In the genomic region with DNA sequence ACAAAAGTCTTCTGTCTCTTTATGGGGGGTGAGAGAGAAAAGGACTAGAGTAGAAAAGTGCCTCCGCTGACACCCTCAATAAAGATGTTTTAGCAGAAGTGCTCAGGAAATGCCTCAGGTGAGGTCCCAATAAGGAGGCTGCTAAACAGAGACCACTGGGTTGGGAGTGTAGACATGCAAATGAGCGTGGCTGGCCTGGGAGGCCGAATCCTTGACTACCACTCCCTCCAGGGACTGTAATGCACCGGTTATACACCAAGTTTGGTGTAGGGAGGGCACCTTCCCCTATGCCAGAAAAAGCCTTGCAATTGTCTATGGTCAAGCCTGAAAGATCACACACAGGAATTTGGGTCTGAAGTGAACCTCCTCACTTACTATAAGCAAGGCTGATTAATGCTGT, we compare ENCODE assay signal across 13 cellular contexts. TPM values are rescaled to one million over a fixed set of nuclear protein-coding genes. Genes with fewer than 3 reads are reported as not detected.
DNase-seq lines count a peak whose midpoint lies in the region; ATAC-seq and TF ChIP-seq lines count a peak whose summit lies in the region.
"Had no signal": no experiment of that assay in that cellular context is flagged by ENCODE, and none has a peak within 500 bp of the region (broad histone marks: within the 10 kb centered on the region; RNA-seq: fewer than 3 reads in every experiment).

No MANE protein-coding gene starts in this region.

- H3K9me3 ChIP-seq in A673 (ENCODE audit: low read depth, low read length, poor library complexity, severe bottlenecking): no peaks in the 10 kb centered on the region
- no peaks in the 10 kb centered on the region for H3K9me3 ChIP-seq in MG63
- H3K9me3 ChIP-seq: right atrium auricular region had no signal

- H3K4me1 Mint-ChIP-seq in T-cell: peaks cover 59 to 64% (median 59%) of the 10 kb centered on the region in 3 donors
- H3K4me1 Mint-ChIP-seq in glutamatergic neuron (ENCODE audit: low read depth, unreplicated experiment): peaks cover 6% of the 10 kb centered on the region

- H3K9me3 Mint-ChIP-seq in T-cell: no peaks in the 10 kb centered on the region
- H3K9me3 Mint-ChIP-seq in glutamatergic neuron (ENCODE audit: unreplicated experiment): no peaks in the 10 kb centered on the region

- H3K36me3 ChIP-seq in A673 (ENCODE audit: insufficient read depth, low read length, poor library complexity, severe bottlenecking): peaks cover 50% of the 10 kb centered on the region
- H3K36me3 ChIP-seq in MG63: peaks cover 38% of the 10 kb centered on the region

- H3K27ac Mint-ChIP-seq in T-cell: peak overlapping the region in 1 of 2 donors; percentile 55
- H3K27ac Mint-ChIP-seq in glutamatergic neuron (ENCODE audit: unreplicated experiment): no peak overlapping the region

- DNase-seq in A673 (ENCODE audit: low spot score) (no peak), T-cell (no peak), glutamatergic neuron (no peak), NCI-H2171 (lab: John Stamatoyannopoulos, UW) (no peak), MG63 (no peak)
- DNase-seq: activated CD8-positive, alpha-beta memory T cell treated with anti-CD3 and anti-CD28 coated beads for 24 hours; cortex of kidney; stimulated activated CD8-positive, alpha-beta memory T cell treated with anti-CD3 and anti-CD28 coated beads, Interleukin-4, amount 100 ng/mL, for 48 hours had no signal

- CTCF ChIA-PET in A673 (lab: Charles Lee): no interaction called here
- CTCF ChIA-PET in T-cell (lab: Charles Lee): no interaction called here

- POLR2A ChIA-PET in A673 (lab: Charles Lee; ENCODE audit: low non-redundant PET) (no interaction called here), T-cell (lab: Charles Lee) (interaction anchor here in 1 of 2 donors (0.5 kb wide), 2 partner anchors 10 to 11 kb away, joined by 3 read pairs; no protein-coding TSS in a partner anchor)

- no TSS peak for BruUV-seq in A673 (replicated peaks; lab: Mats Ljungman, UMichigan)

- ATAC-seq in T-cell (replicated peaks in 1 of 4) (no peak), GM18858 (IDR thresholded peaks at IDR 0.05; ENCODE audit: unreplicated experiment) (no peak), HG02884 (IDR thresholded peaks at IDR 0.05; ENCODE audit: unreplicated experiment) (no peak)
- ATAC-seq: Panc1 had no signal

- peaks cover 3% of the 10 kb centered on the region for H3K4me1 ChIP-seq in A673 (ENCODE audit: insufficient read depth, low read length, poor library complexity, severe bottlenecking)

- peaks cover 29% of the 10 kb centered on the region for H3K36me3 Mint-ChIP-seq in T-cell
- H3K36me3 Mint-ChIP-seq in glutamatergic neuron (ENCODE audit: unreplicated experiment): no peaks in the 10 kb centered on the region

- intact Hi-C loops in A673 (cut with micrococcal nuclease; ENCODE audit: unreplicated experiment): no loop called here

- TF ChIP-seq CTCF in A673 (conservative IDR thresholded peaks at IDR 0.05; ENCODE audit: low read depth, low read length) (no peak), GM12875 (IDR thresholded peaks at IDR 0.05; ENCODE audit: borderline replicate concordance, insufficient read depth, low read depth, low read length) (no peak), glutamatergic neuron (IDR thresholded peaks at IDR 0.05; ENCODE audit: partially characterized antibody, unreplicated experiment) (no peak)

- H3K27ac ChIP-seq in A673 (ENCODE audit: low read depth, low read length, poor library complexity, severe bottlenecking): no peak overlapping the region
- H3K27ac ChIP-seq: right atrium auricular region had no signal

- no peaks in the 10 kb centered on the region for H3K27me3 ChIP-seq in A673 (replicated peaks; ENCODE audit: insufficient read depth, low read depth, low read length, poor library complexity)
- no peaks in the 10 kb centered on the region for H3K27me3 ChIP-seq in MG63
- H3K27me3 ChIP-seq: right atrium auricular region had no signal

- H3K4me3 ChIP-seq in A673 (ENCODE audit: low read depth, low read length, poor library complexity, severe bottlenecking): peak overlapping the region; percentile 81
- peak overlapping the region; percentile 23 for H3K4me3 ChIP-seq in GM12875 (ENCODE audit: low read depth, low read length)
- no peak overlapping the region for H3K4me3 ChIP-seq in MG63

- no peaks in the 10 kb centered on the region for H3K27me3 Mint-ChIP-seq in T-cell
- peaks cover 3% of the 10 kb centered on the region for H3K27me3 Mint-ChIP-seq in glutamatergic neuron (ENCODE audit: unreplicated experiment)

- H3K4me3 Mint-ChIP-seq in T-cell (peak overlapping the region; percentile 65 to 95 (median 72)), glutamatergic neuron (ENCODE audit: unreplicated experiment) (peak overlapping the region; percentile 76)

RNA-seq across cellular contexts. Expression of a gene that starts 1.8 kb away (rescaled TPM):
- 56.0 and 58.7 TPM in 2 replicates for total RNA-seq in A673 (2021)
- 10 to 100 TPM; 48.6 to 62.5 (median 52.3) TPM for total RNA-seq in T-cell
- total RNA-seq in glutamatergic neuron (ENCODE audit: unreplicated experiment): 68.6 TPM
- total RNA-seq in MG63 (2014; rRNA removed; shearing (Covaris generic); ENCODE audit: low replicate concordance): 32.7 and 41.5 TPM in 2 replicates
